ENCODE assay signal across 1 cellular context in genomic region chr4:83114576-83114975, GRCh38.
TF ChIP-seq lines count a peak whose summit lies in the region.

TSS of gene PLAC8 (minus strand) at chr4:83114729. CDS start at chr4:83107921, 6,808 bp downstream.

TF ChIP-seq in GM12878, 131 proteins besides CTCF, POLR2A, EP300 and RAD21 (continued from another document):
- TF ChIP-seq IRF3 (IDR thresholded peaks at IDR 0.05), result no peak
- no peak for TF ChIP-seq ZZZ3 (IDR thresholded peaks at IDR 0.05; ENCODE audit: control insufficient read depth, insufficient read length, low read depth)
- peak; percentile 76; the same call in 1 of the 3 replicates for TF ChIP-seq POU2F2 (IDR thresholded peaks at IDR 0.05; ENCODE audit: borderline replicate concordance, low read depth, low read length)
- no peak for TF ChIP-seq FOS (IDR thresholded peaks at IDR 0.05; ENCODE audit: borderline replicate concordance, extremely low read depth, insufficient read length)
- peak; percentile 85 for TF ChIP-seq MLLT1 (IDR thresholded peaks at IDR 0.05)
- TF ChIP-seq RELB (IDR thresholded peaks at IDR 0.05; ENCODE audit: low read depth), result peak; percentile 45
- TF ChIP-seq RUNX3 (IDR thresholded peaks at IDR 0.05; ENCODE audit: low read length), result peak; percentile 84
- peak; percentile 18; the same call in 1 of the 2 replicates for TF ChIP-seq TCF12 (IDR thresholded peaks at IDR 0.05; ENCODE audit: low read depth, low read length)
- no peak for TF ChIP-seq STAT3 (IDR thresholded peaks at IDR 0.05; ENCODE audit: low read depth, low read length)
- TF ChIP-seq RCOR1 (conservative IDR thresholded peaks at IDR 0.05; ENCODE audit: low read depth, low read length), result no peak
- TF ChIP-seq NFIC (IDR thresholded peaks at IDR 0.05; ENCODE audit: low read depth, low read length), result 0 out of 2 replicates have a peak, but pooled peaks have one; percentile 42
- peak; percentile 76 for TF ChIP-seq TAF1 (IDR thresholded peaks at IDR 0.05; ENCODE audit: borderline replicate concordance, low read depth, low read length)
- no peak for TF ChIP-seq NFXL1 (IDR thresholded peaks at IDR 0.05; ENCODE audit: borderline replicate concordance)
- 0 out of 2 replicates have a peak, but pooled peaks have one; percentile 51 for TF ChIP-seq ZNF24 (IDR thresholded peaks at IDR 0.05)
- no peak for TF ChIP-seq PAX8 (IDR thresholded peaks at IDR 0.05)
- TF ChIP-seq POLR2AphosphoS5 (IDR thresholded peaks at IDR 0.05; ENCODE audit: low read length), result peak; percentile 95
- TF ChIP-seq SPI1 (IDR thresholded peaks at IDR 0.05; ENCODE audit: borderline replicate concordance, insufficient read depth, low read depth, low read length), result peak; percentile 3; the same call in 1 of the 2 replicates
- TF ChIP-seq USF1 (IDR thresholded peaks at IDR 0.05; ENCODE audit: borderline replicate concordance, extremely low read length, insufficient read depth, low read depth, low read length), result no peak
- peak; percentile 59 for TF ChIP-seq SMAD1 (IDR thresholded peaks at IDR 0.05; ENCODE audit: low read depth, partially characterized antibody)
- TF ChIP-seq IKZF1 (conservative IDR thresholded peaks at IDR 0.05), result peak; percentile 38; the same call in 1 of the 2 replicates
- 0 out of 2 replicates have a peak, but pooled peaks have one; percentile 15 for TF ChIP-seq ZNF384 (IDR thresholded peaks at IDR 0.05; ENCODE audit: borderline replicate concordance, low read depth, low read length)
- TF ChIP-seq SP1 (IDR thresholded peaks at IDR 0.05; ENCODE audit: low read depth, low read length), result peak; percentile 15
